In the genomic region with DNA sequence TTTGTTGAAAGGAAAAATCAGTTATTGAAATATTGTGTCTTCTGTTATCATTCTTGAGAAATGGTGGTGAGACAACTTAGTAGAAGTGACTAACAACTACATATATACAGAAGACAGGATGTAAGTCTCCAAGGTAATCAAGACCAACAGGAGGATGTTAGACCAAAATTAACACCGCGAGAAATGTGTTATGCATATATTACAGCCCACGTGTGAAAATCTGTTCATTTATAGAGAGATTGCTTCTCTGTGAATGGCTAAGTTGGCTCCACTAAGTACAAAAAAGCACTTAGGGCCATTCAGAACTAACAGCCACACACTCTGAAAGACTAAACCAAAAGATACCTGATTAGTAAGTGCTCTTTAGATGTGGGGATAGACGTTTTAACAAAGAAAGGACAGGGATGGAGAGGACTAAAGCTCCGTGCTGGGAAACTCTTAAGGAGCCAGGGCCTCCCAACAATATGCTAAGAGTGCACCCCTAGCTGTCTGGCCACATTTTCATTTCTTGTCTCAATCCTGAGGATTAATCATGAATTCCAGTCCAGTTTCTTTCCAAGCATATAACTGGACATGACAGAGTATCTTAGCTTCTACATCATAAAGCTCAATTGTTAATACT, we compare ENCODE assay signal across 8 cellular contexts. TPM values are rescaled to one million over a fixed set of nuclear protein-coding genes. Genes with fewer than 3 reads are reported as not detected.
DNase-seq lines count a peak whose midpoint lies in the region; ATAC-seq and TF ChIP-seq lines count a peak whose summit lies in the region.
"Had no signal": no experiment of that assay in that cellular context is flagged by ENCODE, and none has a peak within 500 bp of the region (broad histone marks: within the 10 kb centered on the region; RNA-seq: fewer than 3 reads in every experiment).

No MANE protein-coding gene starts in this region.

- ATAC-seq in GM18909 (IDR thresholded peaks at IDR 0.05; ENCODE audit: poor library complexity, unreplicated experiment) (peak; percentile 65), HG02588 (IDR thresholded peaks at IDR 0.05; ENCODE audit: unreplicated experiment) (peak; percentile 51), gastrocnemius medialis (no peak)

- in situ Hi-C loops in gastrocnemius medialis (cut with MboI; ENCODE audit: low sequenced_read_pairs in 4 of 4) = no loop called here

- peaks cover 72 to 73% of the 10 kb centered on the region in 2 donors for H3K4me1 ChIP-seq in gastrocnemius medialis
- no peaks in the 10 kb centered on the region for H3K4me1 ChIP-seq in esophagus squamous epithelium

- intact Hi-C loops in gastrocnemius medialis (cut with DNase I; ENCODE audit: low total_unique reads) (no loop called here), esophagus squamous epithelium (cut with DNase I) (no loop called here)

- no peak overlapping the region for H3K4me3 ChIP-seq in gastrocnemius medialis
- no peak overlapping the region for H3K4me3 ChIP-seq in esophagus squamous epithelium

- no peak for TF ChIP-seq POLR2A in gastrocnemius medialis (IDR thresholded peaks at IDR 0.05)
- no peak for TF ChIP-seq POLR2A in esophagus squamous epithelium (IDR thresholded peaks at IDR 0.05)

- H3K36me3 ChIP-seq in gastrocnemius medialis = no peaks in the 10 kb centered on the region
- H3K36me3 ChIP-seq in esophagus squamous epithelium = no peaks in the 10 kb centered on the region

- H3K27me3 ChIP-seq in gastrocnemius medialis (no peaks in the 10 kb centered on the region), esophagus squamous epithelium (no peaks in the 10 kb centered on the region)

- TF ChIP-seq CTCF in gastrocnemius medialis (IDR thresholded peaks at IDR 0.05 in 4 of 5, conservative IDR thresholded peaks at IDR 0.05 in 1 of 5) = no peak
- no peak for TF ChIP-seq CTCF in esophagus squamous epithelium (IDR thresholded peaks at IDR 0.05)

- WGBS in esophagus squamous epithelium, 2 donors = 68 to 81% methylated on average over 5 of the region's 5 CpGs

- H3K9me3 ChIP-seq in gastrocnemius medialis (no peaks in the 10 kb centered on the region), esophagus squamous epithelium (no peaks in the 10 kb centered on the region)

- DNase-seq in NCI-H187 treated with DMSO at 0.1 percent for 48 hours (lab: John Stamatoyannopoulos, UW) (peak; percentile 87), gastrocnemius medialis (no peak), DMS 273 treated with DMSO at 0.1 percent for 48 hours (lab: John Stamatoyannopoulos, UW) (no peak), esophagus squamous epithelium (lab: John Stamatoyannopoulos, UW) (no peak), NCI-H1694 (lab: John Stamatoyannopoulos, UW) (no peak)
- DNase-seq: erythroblast had no signal

- H3K27ac ChIP-seq in gastrocnemius medialis (peak overlapping the region; percentile 73 to 82 (median 80)), esophagus squamous epithelium (no peak overlapping the region)

RNA-seq across cellular contexts. Expression of a gene that starts 26.5 kb away (rescaled TPM):
- total RNA-seq in gastrocnemius medialis (10 to 100 TPM in 1 of 4 donors, 1 to 10 TPM in 3; 3.0 to 14.0 (median 5.6) TPM), esophagus squamous epithelium (1 to 10 TPM; 1.2 to 8.0 (median 1.6) TPM)

Comparison
In these comparisons a context has a peak if more than half of its experiments do, and no peak if none do; other contexts are left out.
1. ATAC-seq: peak in GM18909 (single experiment) and HG02588 (single experiment); none in gastrocnemius medialis (0 of 2).
2. H3K27ac ChIP-seq: peak in gastrocnemius medialis (4 of 4); none in esophagus squamous epithelium (0 of 4).